ENCODE assay signal across 11 cellular contexts in genomic region chr6:56767892-56768531, GRCh38.
DNase-seq lines count a peak whose midpoint lies in the region; ATAC-seq and TF ChIP-seq lines count a peak whose summit lies in the region.
"Had no signal": no experiment of that assay in that cellular context is flagged by ENCODE, and none has a peak within 500 bp of the region (broad histone marks: within the 10 kb centered on the region; RNA-seq: fewer than 3 reads in every experiment).

No MANE protein-coding gene starts in this region.

- H4K91ac ChIP-seq in trophoblast cell (ENCODE audit: low read depth, low read length) (no peak overlapping the region), mesenchymal stem cell (ENCODE audit: low read length) (no peak overlapping the region)

- peaks cover 2% of the 10 kb centered on the region for H3K79me1 ChIP-seq in trophoblast cell (ENCODE audit: low read length)
- H3K79me1 ChIP-seq in mesenchymal stem cell (replicated peaks; ENCODE audit: low read length, poor library complexity, severe bottlenecking) = no peaks in the 10 kb centered on the region

- peaks cover 73% of the 10 kb centered on the region for H3K4me1 ChIP-seq in MM.1S (ENCODE audit: low read length)
- peaks cover 9 to 13% of the 10 kb centered on the region in 2 experiments for H3K4me1 ChIP-seq in trophoblast cell (ENCODE audit: control insufficient read depth in 1 of 2, insufficient read depth in 2 of 2, low read length in 2 of 2)
- H3K4me1 ChIP-seq in mesenchymal stem cell (ENCODE audit: control insufficient read depth, insufficient read depth, low read depth, low read length) = peaks cover 21% of the 10 kb centered on the region

- H3K9ac ChIP-seq in MM.1S (ENCODE audit: low read length) (peak overlapping the region; percentile 23; the same call in 1 of the 2 replicates), trophoblast cell (ENCODE audit: low read length) (no peak overlapping the region), mesenchymal stem cell (ENCODE audit: low read length) (no peak overlapping the region)
- H3K9ac ChIP-seq: neural progenitor cell had no signal

- no peak overlapping the region for H4K12ac ChIP-seq in trophoblast cell (ENCODE audit: low read depth, low read length)

- H3K18ac ChIP-seq in trophoblast cell (ENCODE audit: low read length) (no peak overlapping the region), mesenchymal stem cell (ENCODE audit: low read depth in 1 of 2, low read length in 2 of 2) (no peak overlapping the region)

- in situ Hi-C loops in GM13976 (cut with MboI; ENCODE audit: low sequenced_read_pairs, unreplicated experiment) = loop anchor here (10.0 kb wide), 1 partner anchor 77 kb away; no protein-coding TSS in a partner anchor

- WGBS in trophoblast cell (ENCODE audit: extremely low coverage, insufficient coverage, insufficient read length) = no CpG with 5 or more reads among the region's 4 CpGs
- WGBS in mesenchymal stem cell = 95% methylated on average over 4 of the region's 4 CpGs

- no peaks in the 10 kb centered on the region for H3K36me3 ChIP-seq in MM.1S (replicated peaks; ENCODE audit: insufficient read depth, low read length)
- no peaks in the 10 kb centered on the region for H3K36me3 ChIP-seq in trophoblast cell (ENCODE audit: control insufficient read depth in 1 of 2, insufficient read depth in 2 of 2, low read length in 2 of 2)
- H3K36me3 ChIP-seq in mesenchymal stem cell (ENCODE audit: control insufficient read depth in 1 of 2, insufficient read depth in 2 of 2, low read depth in 1 of 2, low read length in 2 of 2) = no peaks in the 10 kb centered on the region
- H3K36me3 ChIP-seq: cardiac muscle cell, neural progenitor cell had no signal

- H2BK120ac ChIP-seq in trophoblast cell (ENCODE audit: insufficient read depth, low read length, poor library complexity) (peak overlapping the region; percentile 51), mesenchymal stem cell (ENCODE audit: low read depth, low read length) (no peak overlapping the region)

- H2AK5ac ChIP-seq in trophoblast cell (ENCODE audit: low read length) (no peak overlapping the region), mesenchymal stem cell (ENCODE audit: low read length, severe bottlenecking) (no peak overlapping the region)

- intact Hi-C loops in dorsolateral prefrontal cortex (cut with DNase I) (loop anchor here in 1 of 2 donors (5.0 kb wide), 1 partner anchor 74 kb away; no protein-coding TSS in a partner anchor), posterior cingulate gyrus (cut with DNase I) (no loop called here)

- H3K9me3 ChIP-seq in MM.1S (replicated peaks; ENCODE audit: insufficient read depth, low read length) = no peaks in the 10 kb centered on the region
- H3K9me3 ChIP-seq in trophoblast cell (ENCODE audit: insufficient read depth, low read depth, low read length) = no peaks in the 10 kb centered on the region
- no peaks in the 10 kb centered on the region for H3K9me3 ChIP-seq in mesenchymal stem cell (ENCODE audit: control insufficient read depth, low read length)

- H2BK5ac ChIP-seq in trophoblast cell (ENCODE audit: low read depth, low read length, poor library complexity) (no peak overlapping the region), mesenchymal stem cell (ENCODE audit: low read depth, low read length, poor library complexity, severe bottlenecking) (no peak overlapping the region)

- H3K27ac ChIP-seq in MM.1S (ENCODE audit: low read length) = peak overlapping the region; percentile 56; the same call in 1 of the 2 replicates
- peak overlapping the region in 26 of 59 donors; percentile 1 to 81 (median 23) for H3K27ac ChIP-seq in dorsolateral prefrontal cortex
- H3K27ac ChIP-seq in trophoblast cell (ENCODE audit: low read depth, low read length) = no peak overlapping the region
- H3K27ac ChIP-seq in mesenchymal stem cell (ENCODE audit: low read length, poor library complexity, severe bottlenecking) = no peak overlapping the region
- H3K27ac ChIP-seq: cardiac muscle cell, neural progenitor cell had no signal

- H3K79me2 ChIP-seq in MM.1S (ENCODE audit: low read length) = peaks cover 74% of the 10 kb centered on the region
- no peaks in the 10 kb centered on the region for H3K79me2 ChIP-seq in trophoblast cell (ENCODE audit: control insufficient read depth, insufficient read depth, low read length, poor library complexity)

- no peak overlapping the region for H2BK15ac ChIP-seq in mesenchymal stem cell (ENCODE audit: low read depth, poor library complexity, severe bottlenecking)

- H2AFZ ChIP-seq in MM.1S (ENCODE audit: low read length) (no peak overlapping the region), trophoblast cell (ENCODE audit: insufficient read depth, low read length, poor library complexity) (no peak overlapping the region), mesenchymal stem cell (ENCODE audit: low read depth, low read length) (no peak overlapping the region)
- H2AFZ ChIP-seq: neural progenitor cell had no signal

- ATAC-seq in GM21717 (IDR thresholded peaks at IDR 0.05; ENCODE audit: unreplicated experiment) = no peak

- H3K4me3 ChIP-seq in MM.1S (ENCODE audit: low read length) (peak overlapping the region; percentile 29), dorsolateral prefrontal cortex (peak overlapping the region in 1 of 59 donors; percentile 7), trophoblast cell (ENCODE audit: low read depth, low read length) (no peak overlapping the region), mesenchymal stem cell (ENCODE audit: insufficient read depth in 1 of 2, low read depth in 1 of 2, low read length in 2 of 2) (no peak overlapping the region)
- H3K4me3 ChIP-seq: cardiac muscle cell, neural progenitor cell had no signal

- H3K27me3 ChIP-seq in MM.1S (replicated peaks; ENCODE audit: insufficient read depth, low read length) = no peaks in the 10 kb centered on the region
- no peaks in the 10 kb centered on the region for H3K27me3 ChIP-seq in dorsolateral prefrontal cortex
- no peaks in the 10 kb centered on the region for H3K27me3 ChIP-seq in trophoblast cell (ENCODE audit: insufficient read depth, low read length)
- H3K27me3 ChIP-seq in mesenchymal stem cell (ENCODE audit: control insufficient read depth in 1 of 2, insufficient read depth in 1 of 2, low read length in 2 of 2) = no peaks in the 10 kb centered on the region
- H3K27me3 ChIP-seq: cardiac muscle cell, neural progenitor cell had no signal

- H3K4me2 ChIP-seq in MM.1S (ENCODE audit: low read depth, low read length) (peak overlapping the region; percentile 81), trophoblast cell (ENCODE audit: low read length) (no peak overlapping the region), mesenchymal stem cell (ENCODE audit: low read length, poor library complexity, severe bottlenecking) (no peak overlapping the region)
- H3K4me2 ChIP-seq: neural progenitor cell had no signal

- H3K14ac ChIP-seq in trophoblast cell (ENCODE audit: low read length) (no peak overlapping the region), mesenchymal stem cell (ENCODE audit: low read length in 2 of 2) (no peak overlapping the region)

- peak; percentile 6 for TF ChIP-seq CTCF in GM13976 (IDR thresholded peaks at IDR 0.05; ENCODE audit: borderline replicate concordance, control extremely low read depth, extremely low read depth, insufficient read depth, missing control alignments)
- peak; percentile 36 for TF ChIP-seq CTCF in MM.1S (IDR thresholded peaks at IDR 0.05; ENCODE audit: low read length)
- TF ChIP-seq CTCF in dorsolateral prefrontal cortex (IDR thresholded peaks at IDR 0.05 in 54 of 56, conservative IDR thresholded peaks at IDR 0.05 in 2 of 56; ENCODE audit: low read depth in 1 of 56, partially characterized antibody in 56 of 56) = peak in 45 of 56 donors; percentile 14 to 69 (median 37)

- no peaks in the 10 kb centered on the region for H4K20me1 ChIP-seq in MM.1S (ENCODE audit: insufficient read depth, low read length)

- H4K8ac ChIP-seq in trophoblast cell (ENCODE audit: low read depth, low read length) (no peak overlapping the region), mesenchymal stem cell (ENCODE audit: low read length) (no peak overlapping the region)

- no peak overlapping the region for H2BK12ac ChIP-seq in trophoblast cell (ENCODE audit: low read length)
- no peak overlapping the region for H2BK12ac ChIP-seq in mesenchymal stem cell (ENCODE audit: low read length in 2 of 2)

- no peaks in the 10 kb centered on the region for H3K9me2 ChIP-seq in MM.1S (replicated peaks; ENCODE audit: insufficient read depth, low read length)

- DNase-seq in GM13976 (ENCODE audit: low spot score) = no peak
- peak; percentile 34 for DNase-seq in MM.1S
- no peak for DNase-seq in dorsolateral prefrontal cortex
- DNase-seq in trophoblast cell = no peak
- DNase-seq in mesenchymal stem cell = no peak
- DNase-seq in mucosa of gallbladder (ENCODE audit: low spot score) = no peak
- no peak for DNase-seq in posterior cingulate gyrus
- DNase-seq: NCI-H446 treated with DMSO at 0.1 percent for 48 hours had no signal

- H3K23ac ChIP-seq in trophoblast cell (ENCODE audit: low read length) = no peak overlapping the region
- no peak overlapping the region for H3K23ac ChIP-seq in mesenchymal stem cell (ENCODE audit: low read length in 2 of 2)

- H3F3A ChIP-seq in MM.1S (ENCODE audit: insufficient read depth, low read length) = peaks cover 27% of the 10 kb centered on the region

- H3K4ac ChIP-seq in trophoblast cell (ENCODE audit: low read depth, low read length) (no peak overlapping the region), mesenchymal stem cell (ENCODE audit: low read depth in 1 of 2, low read length in 2 of 2) (no peak overlapping the region)
